In genomic region chr17:61732169-61732568, GRCh38 we compare ENCODE assay signal across 33 cellular contexts.
DNase-seq lines count a peak whose midpoint lies in the region; ATAC-seq, FAIRE-seq and TF ChIP-seq lines count a peak whose summit lies in the region.
"Had no signal": no experiment of that assay in that cellular context is flagged by ENCODE, and none has a peak within 500 bp of the region (broad histone marks: within the 10 kb centered on the region; RNA-seq: fewer than 3 reads in every experiment).

No MANE protein-coding gene starts in this region.

- 81% methylated on average over 3 of the region's 3 CpGs for WGBS in GM12878 (ENCODE audit: insufficient coverage, insufficient replicate concordance, low lambda C conversion rate, missing lambda C conversion rate)

- no peaks in the 10 kb centered on the region for H3K4me1 Mint-ChIP-seq in neural crest cell
- H3K4me1 Mint-ChIP-seq: B cell, CD14-positive monocyte had no signal

- H3K4me3 Mint-ChIP-seq in neural crest cell = no peak overlapping the region
- H3K4me3 Mint-ChIP-seq: B cell; CD14-positive monocyte; CD4-positive, alpha-beta memory T cell; CD4-positive, alpha-beta T cell; CD4-positive, CD25-positive, alpha-beta regulatory T cell; CD8-positive, alpha-beta memory T cell; CD8-positive, alpha-beta T cell had no signal

- SMC1A ChIA-PET in GM12878 (lab: Charles Lee; ENCODE audit: uncharacterized antibody, unreplicated experiment) = interaction anchor here (0.6 kb wide), 2 partner anchors 97 to 102 kb away, joined by 3 to 4 read pairs; no protein-coding TSS in a partner anchor

- no peak for TF ChIP-seq POLR2A in GM12878 (IDR thresholded peaks at IDR 0.05; ENCODE audit: low read depth, low read length)
- TF ChIP-seq POLR2A in vagina (IDR thresholded peaks at IDR 0.05) = no peak

- H3K4me3 ChIP-seq in GM12878 (no peak overlapping the region), vagina (no peak overlapping the region)
- H3K4me3 ChIP-seq: A549; BLaER1; BLaER1 treated with 17β-estradiol and CSF1 and Interleukin-3, amounts not matched to agents 10 nM and 100 nM had no signal

- DNase-seq in GM12878 (ENCODE audit: low read depth, low spot score) = no peak
- no peak for DNase-seq in neural crest cell (ENCODE audit: low read depth, low spot score)
- DNase-seq in vagina (ENCODE audit: extremely low spot score in 2 of 2) = no peak
- DNase-seq: 8988T; ACHN; AML-193; BE2C; C1 segment of cervical spinal cord; Caco-2; Calu3; CD4-positive, alpha-beta memory T cell; CD4-positive, alpha-beta T cell; CD4-positive, CD25-positive, alpha-beta regulatory T cell; CD8-positive, alpha-beta memory T cell; CD8-positive, alpha-beta T cell; COR-L47; DMS 273 treated with DMSO at 0.1 percent for 48 hours; DMS153; DMS53; DMS79; DMS79 treated with DMSO at 0.1 percent for 48 hours; DND-41; EL had no signal

- RAD21 ChIA-PET in GM12878 (lab: Charles Lee; ENCODE audit: unreplicated experiment) = no interaction called here

- H3K36me3 ChIP-seq in GM12878 (ENCODE audit: control insufficient read depth in 2 of 2, insufficient read depth in 2 of 2, low read length in 1 of 2) = no peaks in the 10 kb centered on the region; a peak in 1 of 4 replicates
- H3K36me3 ChIP-seq in vagina = no peaks in the 10 kb centered on the region
- H3K36me3 ChIP-seq: BE2C had no signal

- H3K27ac Mint-ChIP-seq in neural crest cell (ENCODE audit: unreplicated experiment) = peak overlapping the region; percentile 52
- H3K27ac Mint-ChIP-seq: B cell; CD4-positive, alpha-beta memory T cell; CD4-positive, alpha-beta T cell; CD8-positive, alpha-beta memory T cell; CD8-positive, alpha-beta T cell had no signal

- TF ChIP-seq EP300 in GM12878 (IDR thresholded peaks at IDR 0.05; ENCODE audit: borderline replicate concordance in 1 of 2, control insufficient read depth in 1 of 2, low read depth in 2 of 2, low read length in 2 of 2) = no peak

- TF ChIP-seq CTCF in GM12878 (IDR thresholded peaks at IDR 0.05 in 2 of 3, conservative IDR thresholded peaks at IDR 0.05 in 1 of 3; ENCODE audit: control insufficient read depth in 2 of 3, extremely low read depth in 1 of 3, insufficient read depth in 1 of 3, low read depth in 3 of 3, low read length in 3 of 3) = no peak
- no peak for TF ChIP-seq CTCF in neural crest cell (conservative IDR thresholded peaks at IDR 0.05)
- TF ChIP-seq CTCF in vagina (IDR thresholded peaks at IDR 0.05) = no peak

- BruUV-seq in GM12878 (replicated peaks; lab: Mats Ljungman, UMichigan) = no TSS peak

- H3K4me1 ChIP-seq in GM12878 (ENCODE audit: control insufficient read depth, insufficient read depth, low read length) = no peaks in the 10 kb centered on the region
- H3K4me1 ChIP-seq in vagina = no peaks in the 10 kb centered on the region
- H3K4me1 ChIP-seq: A549; BE2C; BLaER1; BLaER1 treated with 17β-estradiol and CSF1 and Interleukin-3, amounts not matched to agents 10 nM and 100 nM; Caco-2 had no signal

- POLR2A ChIA-PET in GM12878 (lab: Charles Lee) = interaction anchor here (0.5 kb wide), 1 partner anchor 131 kb away, joined by 4 read pairs; the partner anchor contains the start of gene BRIP1

- H3K9me3 Mint-ChIP-seq in neural crest cell = no peaks in the 10 kb centered on the region

- no peaks in the 10 kb centered on the region for H3K79me2 ChIP-seq in GM12878 (ENCODE audit: control insufficient read depth, insufficient read depth, low read length)

- H3K9me3 ChIP-seq in GM12878 (replicated peaks; ENCODE audit: control insufficient read depth, insufficient read depth, low read length) (no peaks in the 10 kb centered on the region; the same call in 2 of the 3 replicates), vagina (no peaks in the 10 kb centered on the region)
- H3K9me3 ChIP-seq: BE2C had no signal

- in situ Hi-C loops in GM12878 (cut with MboI) = no loop called here

- FAIRE-seq in GM12878 (lab: Jason Lieb, UNC) = no peak
- FAIRE-seq: A204.1, A549, D721Med had no signal

- H3K4me2 ChIP-seq in GM12878 (ENCODE audit: control insufficient read depth, insufficient read depth) = no peak overlapping the region
- H3K4me2 ChIP-seq: A549; BLaER1; BLaER1 treated with 17β-estradiol and CSF1 and Interleukin-3, amounts not matched to agents 10 nM and 100 nM had no signal

- no peak overlapping the region for H3K9ac ChIP-seq in GM12878 (ENCODE audit: control insufficient read depth, insufficient read depth, low read length)
- H3K9ac ChIP-seq: BLaER1; BLaER1 treated with 17β-estradiol and CSF1 and Interleukin-3, amounts not matched to agents 10 nM and 100 nM had no signal

- intact Hi-C loops in GM12878 (cut with micrococcal nuclease; ENCODE audit: unreplicated experiment) (no loop called here), vagina (cut with DNase I) (no loop called here)

- H4K20me1 ChIP-seq in GM12878 (ENCODE audit: control insufficient read depth, insufficient read depth) = no peaks in the 10 kb centered on the region
- H4K20me1 ChIP-seq: BLaER1; BLaER1 treated with 17β-estradiol and CSF1 and Interleukin-3, amounts not matched to agents 10 nM and 100 nM had no signal

- no peak for TF ChIP-seq RAD21 in GM12878 (IDR thresholded peaks at IDR 0.05; ENCODE audit: insufficient read depth, low read depth, low read length)

- CTCF ChIA-PET in GM12878 (lab: Yijun Ruan, JAX) = no interaction called here

- no peak overlapping the region for H2AFZ ChIP-seq in GM12878 (ENCODE audit: control insufficient read depth, low read depth, low read length)

- H3K27me3 ChIP-seq in GM12878 (replicated peaks in 1 of 2; ENCODE audit: control insufficient read depth in 2 of 2, insufficient read depth in 2 of 2, low read length in 1 of 2) (no peaks in the 10 kb centered on the region), vagina (no peaks in the 10 kb centered on the region)
- H3K27me3 ChIP-seq: BE2C; BLaER1; BLaER1 treated with 17β-estradiol and CSF1 and Interleukin-3, amounts not matched to agents 10 nM and 100 nM had no signal

- no peak overlapping the region for H3K27ac ChIP-seq in GM12878 (ENCODE audit: control insufficient read depth, insufficient read depth)
- no peak overlapping the region for H3K27ac ChIP-seq in vagina
- H3K27ac ChIP-seq: 22Rv1; A549; BLaER1; BLaER1 treated with 17β-estradiol and CSF1 and Interleukin-3, amounts not matched to agents 10 nM and 100 nM; C4-2B had no signal

- H3K36me3 Mint-ChIP-seq in neural crest cell (ENCODE audit: low read depth) = peaks cover 14% of the 10 kb centered on the region
- H3K36me3 Mint-ChIP-seq: CD8-positive, alpha-beta T cell had no signal

- no peak for ATAC-seq in GM12878
- ATAC-seq in HG03025 (IDR thresholded peaks at IDR 0.05; ENCODE audit: low FRiP score, unreplicated experiment) = no peak
- ATAC-seq: A549; CD8-positive, alpha-beta T cell had no signal

- H3K27me3 Mint-ChIP-seq in neural crest cell (ENCODE audit: low read depth) = no peaks in the 10 kb centered on the region
- H3K27me3 Mint-ChIP-seq: B cell; CD4-positive, alpha-beta memory T cell; CD4-positive, alpha-beta T cell; CD4-positive, CD25-positive, alpha-beta regulatory T cell; CD8-positive, alpha-beta memory T cell had no signal

TF ChIP-seq in GM12878, 131 proteins besides CTCF, POLR2A, EP300 and RAD21:
- TF ChIP-seq NFXL1 (IDR thresholded peaks at IDR 0.05; ENCODE audit: borderline replicate concordance) (peak; percentile 74; the same call in 1 of the 2 replicates), STAT3 (IDR thresholded peaks at IDR 0.05; ENCODE audit: low read depth, low read length) (no peak)
